1 cellular context compared by ENCODE assay signal in the genomic region with DNA sequence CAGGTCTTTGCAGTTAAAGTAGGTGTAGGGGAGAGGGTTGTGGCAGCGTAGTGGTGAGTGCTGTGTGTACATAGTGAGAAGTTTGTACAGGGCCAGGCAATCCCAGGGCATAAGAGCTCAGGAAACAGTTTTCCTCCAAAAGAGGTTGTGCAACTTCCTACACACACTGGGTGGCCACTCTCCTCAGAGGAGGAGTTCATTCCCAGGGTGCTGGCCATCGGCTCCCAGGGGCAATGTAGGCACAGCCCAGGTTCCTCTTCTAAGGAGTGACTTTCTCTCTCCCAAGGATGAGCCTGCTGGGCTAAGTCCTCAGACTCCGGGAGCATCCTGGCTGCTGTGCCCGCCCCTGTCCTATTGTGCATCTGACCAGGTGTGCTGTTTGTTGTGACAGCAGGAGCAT.
A peak's percentile ranks its signal among the peaks of the same experiment; 100 is the strongest.
TF ChIP-seq lines count a peak whose summit lies in the region.

No MANE protein-coding gene starts in this region.

TF ChIP-seq in IMR-90, 13 proteins besides CTCF, POLR2A, EP300 and RAD21:
- no peak for TF ChIP-seq RCOR1 (IDR thresholded peaks at IDR 0.05; ENCODE audit: insufficient replicate concordance, low read length)
- TF ChIP-seq MAZ (IDR thresholded peaks at IDR 0.05; ENCODE audit: borderline replicate concordance, low read depth, low read length): no peak
- no peak for TF ChIP-seq MXI1 (IDR thresholded peaks at IDR 0.05; ENCODE audit: borderline replicate concordance, low read depth, low read length)
- peak; percentile 32; the same call in 1 of the 2 replicates for TF ChIP-seq CEBPB (IDR thresholded peaks at IDR 0.05; ENCODE audit: low read depth, low read length)
- no peak for TF ChIP-seq MAFK (IDR thresholded peaks at IDR 0.05; ENCODE audit: low read depth, low read length)
- TF ChIP-seq, protein P1, sequence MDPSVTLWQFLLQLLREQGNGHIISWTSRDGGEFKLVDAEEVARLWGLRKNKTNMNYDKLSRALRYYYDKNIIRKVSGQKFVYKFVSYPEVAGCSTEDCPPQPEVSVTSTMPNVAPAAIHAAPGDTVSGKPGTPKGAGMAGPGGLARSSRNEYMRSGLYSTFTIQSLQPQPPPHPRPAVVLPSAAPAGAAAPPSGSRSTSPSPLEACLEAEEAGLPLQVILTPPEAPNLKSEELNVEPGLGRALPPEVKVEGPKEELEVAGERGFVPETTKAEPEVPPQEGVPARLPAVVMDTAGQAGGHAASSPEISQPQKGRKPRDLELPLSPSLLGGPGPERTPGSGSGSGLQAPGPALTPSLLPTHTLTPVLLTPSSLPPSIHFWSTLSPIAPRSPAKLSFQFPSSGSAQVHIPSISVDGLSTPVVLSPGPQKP (IDR thresholded peaks at IDR 0.05; ENCODE audit: borderline replicate concordance, low read depth, low read length): no peak
- no peak for TF ChIP-seq BHLHE40 (IDR thresholded peaks at IDR 0.05; ENCODE audit: low read depth, low read length)
- TF ChIP-seq NFE2L2 (IDR thresholded peaks at IDR 0.05; ENCODE audit: low read depth, low read length): no peak
